ENCODE assay signal across 9 cellular contexts in the genomic region with DNA sequence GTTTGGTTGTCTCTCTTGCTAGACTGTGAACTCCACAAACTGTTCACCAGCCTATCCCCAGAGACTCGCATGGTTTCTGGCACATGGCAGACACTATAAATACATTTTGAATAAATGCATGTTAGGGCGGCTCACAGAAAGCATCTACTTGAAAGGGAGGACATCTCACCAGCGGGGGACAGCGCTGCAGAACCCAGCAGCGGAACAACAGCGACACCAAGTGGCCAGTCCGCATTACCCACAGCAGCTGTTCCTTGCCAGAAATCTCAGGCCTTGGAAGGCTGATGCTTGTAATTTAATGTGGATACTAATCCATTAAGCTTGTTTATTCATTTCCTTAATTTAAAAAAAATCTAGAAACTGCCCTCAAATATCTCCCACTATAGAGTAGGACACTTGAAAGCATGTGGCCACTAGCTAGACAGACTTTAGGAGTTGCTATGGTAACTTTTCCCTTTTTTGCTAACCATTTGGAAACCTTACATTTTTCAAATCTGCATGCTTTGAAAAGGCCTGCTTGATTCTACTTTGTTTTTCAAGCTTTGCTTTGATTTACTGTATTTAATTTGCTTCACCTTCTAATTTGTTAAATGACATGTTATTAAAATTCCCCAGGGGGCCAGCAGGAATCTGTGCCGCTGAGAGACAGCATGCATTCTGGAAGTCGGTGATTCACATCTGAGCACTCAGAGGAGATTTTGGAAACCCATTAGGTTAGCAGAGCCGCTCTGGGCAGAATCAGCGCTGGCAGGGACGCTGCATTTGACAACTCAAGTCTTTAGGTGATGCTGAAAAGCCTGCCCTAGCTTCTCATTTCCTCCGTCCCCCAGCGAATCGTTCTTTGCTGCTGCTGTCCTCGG.
DNase-seq lines count a peak whose midpoint lies in the region; ATAC-seq and TF ChIP-seq lines count a peak whose summit lies in the region.
"Had no signal": no experiment of that assay in that cellular context is flagged by ENCODE, and none has a peak within 500 bp of the region (broad histone marks: within the 10 kb centered on the region; RNA-seq: fewer than 3 reads in every experiment).

No MANE protein-coding gene starts in this region.

- no peaks in the 10 kb centered on the region for H3K36me3 Mint-ChIP-seq in activated naive CD4-positive, alpha-beta T cell treated with anti-CD3 and anti-CD28 coated beads for 36 hours (ENCODE audit: low read depth)
- H3K36me3 Mint-ChIP-seq in progenitor cell of endocrine pancreas (ENCODE audit: insufficient read depth): no peaks in the 10 kb centered on the region

- no peaks in the 10 kb centered on the region for H3K79me2 ChIP-seq in MM.1S (ENCODE audit: low read length)

- H3K27me3 Mint-ChIP-seq in activated naive CD4-positive, alpha-beta T cell treated with anti-CD3 and anti-CD28 coated beads for 36 hours (ENCODE audit: low read depth): peaks cover 6% of the 10 kb centered on the region
- peaks cover 11% of the 10 kb centered on the region for H3K27me3 Mint-ChIP-seq in progenitor cell of endocrine pancreas

- no peak overlapping the region for H3K27ac Mint-ChIP-seq in activated naive CD4-positive, alpha-beta T cell treated with anti-CD3 and anti-CD28 coated beads for 36 hours
- no peak overlapping the region for H3K27ac Mint-ChIP-seq in progenitor cell of endocrine pancreas

- no peak overlapping the region for H3K4me2 ChIP-seq in MM.1S (ENCODE audit: low read depth, low read length)

- H3K36me3 ChIP-seq in MM.1S (replicated peaks; ENCODE audit: insufficient read depth, low read length): no peaks in the 10 kb centered on the region
- no peaks in the 10 kb centered on the region for H3K36me3 ChIP-seq in uterus

- H3K9me3 ChIP-seq in MM.1S (replicated peaks; ENCODE audit: insufficient read depth, low read length) (no peaks in the 10 kb centered on the region), uterus (no peaks in the 10 kb centered on the region)

- no peaks in the 10 kb centered on the region for H3F3A ChIP-seq in MM.1S (ENCODE audit: insufficient read depth, low read length)

- H3K9ac ChIP-seq in MM.1S (ENCODE audit: low read length): no peak overlapping the region

- peaks cover 6% of the 10 kb centered on the region for H3K4me1 Mint-ChIP-seq in activated naive CD4-positive, alpha-beta T cell treated with anti-CD3 and anti-CD28 coated beads for 36 hours (ENCODE audit: low read depth)
- peaks cover 16% of the 10 kb centered on the region for H3K4me1 Mint-ChIP-seq in progenitor cell of endocrine pancreas (ENCODE audit: low read depth)

- TF ChIP-seq CTCF in MM.1S (IDR thresholded peaks at IDR 0.05; ENCODE audit: low read length): peak; percentile 78
- peak; percentile 99 for TF ChIP-seq CTCF in progenitor cell of endocrine pancreas (IDR thresholded peaks at IDR 0.05; ENCODE audit: unreplicated experiment)
- TF ChIP-seq CTCF in uterus (IDR thresholded peaks at IDR 0.05): peak; percentile 78 to 98 (median 88)

- H3K4me1 ChIP-seq in MM.1S (ENCODE audit: low read length): no peaks in the 10 kb centered on the region
- peaks cover 0 to 1% of the 10 kb centered on the region in 2 donors for H3K4me1 ChIP-seq in uterus

- no peak overlapping the region for H2AFZ ChIP-seq in MM.1S (ENCODE audit: low read length)

- no peak overlapping the region for H3K4me3 Mint-ChIP-seq in activated naive CD4-positive, alpha-beta T cell treated with anti-CD3 and anti-CD28 coated beads for 36 hours
- no peak overlapping the region for H3K4me3 Mint-ChIP-seq in progenitor cell of endocrine pancreas (ENCODE audit: low read depth)

- H3K27ac ChIP-seq in MM.1S (ENCODE audit: low read length) (no peak overlapping the region), uterus (no peak overlapping the region)
- H3K27ac ChIP-seq: epithelial cell of prostate had no signal

- TF ChIP-seq POLR2A in uterus (IDR thresholded peaks at IDR 0.05): no peak

- no peaks in the 10 kb centered on the region for H3K9me3 Mint-ChIP-seq in activated naive CD4-positive, alpha-beta T cell treated with anti-CD3 and anti-CD28 coated beads for 36 hours
- no peaks in the 10 kb centered on the region for H3K9me3 Mint-ChIP-seq in progenitor cell of endocrine pancreas (ENCODE audit: low read depth)

- H3K27me3 ChIP-seq in MM.1S (replicated peaks; ENCODE audit: insufficient read depth, low read length) (no peaks in the 10 kb centered on the region), uterus (no peaks in the 10 kb centered on the region)

- H3K9me2 ChIP-seq in MM.1S (replicated peaks; ENCODE audit: insufficient read depth, low read length): no peaks in the 10 kb centered on the region

- intact Hi-C loops in activated naive CD4-positive, alpha-beta T cell treated with anti-CD3 and anti-CD28 coated beads for 36 hours (cut with micrococcal nuclease): loop anchor here (1.0 to 5.0 kb wide), 9 partner anchors 19 to 822 kb away; no protein-coding TSS in a partner anchor
- intact Hi-C loops in head of caudate nucleus (cut with DNase I): loop anchor here (5.0 to 10.0 kb wide), 5 partner anchors 129 to 819 kb away; a partner anchor contains a TSS
- intact Hi-C loops in uterus (cut with DNase I; ENCODE audit: low total_unique reads): no loop called here

- ATAC-seq in GM21737 (IDR thresholded peaks at IDR 0.05; ENCODE audit: unreplicated experiment): peak; percentile 83

- no peaks in the 10 kb centered on the region for H4K20me1 ChIP-seq in MM.1S (ENCODE audit: insufficient read depth, low read length)

- no peak overlapping the region for H3K4me3 ChIP-seq in MM.1S (ENCODE audit: low read length)
- H3K4me3 ChIP-seq in uterus: no peak overlapping the region

- CTCF ChIA-PET in activated naive CD4-positive, alpha-beta T cell treated with anti-CD3 and anti-CD28 coated beads for 36 hours (lab: Charles Lee): interaction anchor here (0.5 to 2.5 kb wide), 41 partner anchors 9 to 613 kb away, joined by 3 to 20 read pairs (median 4); a partner anchor contains a TSS

- DNase-seq in DMS79 (lab: John Stamatoyannopoulos, UW) (peak; percentile 39), MM.1S (peak; percentile 45), SK-N-DZ (ENCODE audit: low spot score) (peak; percentile 61), head of caudate nucleus (peak; percentile 75 to 96 (median 87)), progenitor cell of endocrine pancreas (ENCODE audit: low spot score, unreplicated experiment) (peak; percentile 70), uterus (peak; percentile 72 to 75)
- DNase-seq in activated naive CD4-positive, alpha-beta T cell treated with anti-CD3 and anti-CD28 coated beads for 36 hours: peak; percentile 86
